Comparison of ENCODE assay signal across 15 cellular contexts in genomic region chr16:89097528-89097846, GRCh38. TPM values are rescaled to one million over a fixed set of nuclear protein-coding genes. Genes with fewer than 3 reads are reported as not detected.
DNase-seq lines count a peak whose midpoint lies in the region; ATAC-seq and TF ChIP-seq lines count a peak whose summit lies in the region.
"Had no signal": no experiment of that assay in that cellular context is flagged by ENCODE, and none has a peak within 500 bp of the region (broad histone marks: within the 10 kb centered on the region; RNA-seq: fewer than 3 reads in every experiment).

No MANE protein-coding gene starts in this region.

- H3K36me3 Mint-ChIP-seq in activated naive CD4-positive, alpha-beta T cell treated with anti-CD3 and anti-CD28 coated beads for 36 hours (ENCODE audit: low read depth) = peaks cover 17% of the 10 kb centered on the region
- H3K36me3 Mint-ChIP-seq in stimulated activated memory B cell treated with anti-CD40 and anti-IgM and Interleukin-4, amounts not matched to agents 10 μg/mL and 1 μg/mL and 100 μg/mL, for 72 hours = peaks cover 35% of the 10 kb centered on the region

- ATAC-seq in stimulated activated memory B cell treated with anti-CD40 and anti-IgM and Interleukin-4, amounts not matched to agents 10 μg/mL and 1 μg/mL and 100 μg/mL, for 72 hours = no peak
- no peak for ATAC-seq in HG03342 (IDR thresholded peaks at IDR 0.05; ENCODE audit: unreplicated experiment)
- ATAC-seq: upper lobe of right lung had no signal

- H3K4me3 ChIP-seq in OCI-LY3 (ENCODE audit: low read length) = no peak overlapping the region
- H3K4me3 ChIP-seq in colonic mucosa = no peak overlapping the region
- H3K4me3 ChIP-seq: GM23248, pancreas, upper lobe of right lung had no signal

- no peak for DNase-seq in activated naive CD4-positive, alpha-beta T cell treated with anti-CD3 and anti-CD28 coated beads for 36 hours
- no peak for DNase-seq in activated naive CD4-positive, alpha-beta T cell treated with anti-CD3 and anti-CD28 coated beads, Interleukin-2, amount 50 U/mL, for 16 hours
- DNase-seq in colonic mucosa = no peak
- no peak for DNase-seq in medulla oblongata (ENCODE audit: extremely low spot score)
- DNase-seq in putamen (ENCODE audit: low spot score) = no peak
- DNase-seq: GM23248, mammary epithelial cell, NCI-H1694, T1000, upper lobe of right lung had no signal

- TF ChIP-seq CTCF in OCI-LY3 (IDR thresholded peaks at IDR 0.05; ENCODE audit: low read depth, low read length) = no peak
- TF ChIP-seq CTCF in colonic mucosa (IDR thresholded peaks at IDR 0.05) = no peak

- H3K27me3 ChIP-seq in OCI-LY3 (ENCODE audit: low read depth, low read length) = no peaks in the 10 kb centered on the region
- no peaks in the 10 kb centered on the region for H3K27me3 ChIP-seq in colonic mucosa
- H3K27me3 ChIP-seq: pancreas, upper lobe of right lung had no signal

- intact Hi-C loops in activated naive CD4-positive, alpha-beta T cell treated with anti-CD3 and anti-CD28 coated beads for 36 hours (cut with micrococcal nuclease) = loop anchor here (1.0 to 10.0 kb wide), 9 partner anchors 18 to 407 kb away; partner anchors contain the start of genes APRT, CTU2, PIEZO1 and RNF166
- intact Hi-C loops in colonic mucosa (cut with DNase I) = no loop called here

- no peak overlapping the region; the same call in 1 of the 2 replicates for H3K27ac ChIP-seq in OCI-LY3 (ENCODE audit: low read length)
- H3K27ac ChIP-seq in colonic mucosa = peak overlapping the region; percentile 60
- H3K27ac ChIP-seq: GM23248, KMS-11, pancreas, upper lobe of right lung had no signal

- peaks cover 48% of the 10 kb centered on the region for H3K4me1 ChIP-seq in OCI-LY3 (ENCODE audit: low read length)
- peaks cover 46% of the 10 kb centered on the region for H3K4me1 ChIP-seq in colonic mucosa

- peaks cover 48% of the 10 kb centered on the region for H3K36me3 ChIP-seq in OCI-LY3 (replicated peaks; ENCODE audit: low read depth, low read length)
- H3K36me3 ChIP-seq in colonic mucosa = no peaks in the 10 kb centered on the region

- H2AFZ ChIP-seq in OCI-LY3 (ENCODE audit: low read depth, low read length) = no peak overlapping the region
- H2AFZ ChIP-seq: GM23248 had no signal

- H3K4me1 Mint-ChIP-seq in activated naive CD4-positive, alpha-beta T cell treated with anti-CD3 and anti-CD28 coated beads for 36 hours (ENCODE audit: low read depth) = peaks cover 74% of the 10 kb centered on the region
- peaks cover 66% of the 10 kb centered on the region for H3K4me1 Mint-ChIP-seq in stimulated activated memory B cell treated with anti-CD40 and anti-IgM and Interleukin-4, amounts not matched to agents 10 μg/mL and 1 μg/mL and 100 μg/mL, for 72 hours

- peak overlapping the region; percentile 99 for H3K27ac Mint-ChIP-seq in activated naive CD4-positive, alpha-beta T cell treated with anti-CD3 and anti-CD28 coated beads for 36 hours
- peak overlapping the region; percentile 83 for H3K27ac Mint-ChIP-seq in stimulated activated memory B cell treated with anti-CD40 and anti-IgM and Interleukin-4, amounts not matched to agents 10 μg/mL and 1 μg/mL and 100 μg/mL, for 72 hours

- H3K9me3 Mint-ChIP-seq in activated naive CD4-positive, alpha-beta T cell treated with anti-CD3 and anti-CD28 coated beads for 36 hours = no peaks in the 10 kb centered on the region
- no peaks in the 10 kb centered on the region for H3K9me3 Mint-ChIP-seq in stimulated activated memory B cell treated with anti-CD40 and anti-IgM and Interleukin-4, amounts not matched to agents 10 μg/mL and 1 μg/mL and 100 μg/mL, for 72 hours

- H3K4me2 ChIP-seq in OCI-LY3 (ENCODE audit: low read length) = peak overlapping the region; percentile 34
- H3K4me2 ChIP-seq: KMS-11 had no signal

- H3K9me3 ChIP-seq in OCI-LY3 (ENCODE audit: insufficient read depth, low read length) (no peaks in the 10 kb centered on the region; the same call in 1 of the 2 replicates), colonic mucosa (no peaks in the 10 kb centered on the region)
- H3K9me3 ChIP-seq: pancreas, upper lobe of right lung had no signal

- no peaks in the 10 kb centered on the region for H3K27me3 Mint-ChIP-seq in activated naive CD4-positive, alpha-beta T cell treated with anti-CD3 and anti-CD28 coated beads for 36 hours (ENCODE audit: low read depth)
- H3K27me3 Mint-ChIP-seq in stimulated activated memory B cell treated with anti-CD40 and anti-IgM and Interleukin-4, amounts not matched to agents 10 μg/mL and 1 μg/mL and 100 μg/mL, for 72 hours = no peaks in the 10 kb centered on the region

- H3K9ac ChIP-seq in OCI-LY3 (ENCODE audit: low read length) (no peak overlapping the region), colonic mucosa (ENCODE audit: low read depth in 2 of 2, low read length in 2 of 2) (peak overlapping the region in 1 of 2 donors; percentile 46)
- H3K9ac ChIP-seq: GM23248, KMS-11 had no signal

- CTCF ChIA-PET in activated naive CD4-positive, alpha-beta T cell treated with anti-CD3 and anti-CD28 coated beads for 36 hours (lab: Charles Lee) = interaction anchor here (0.6 kb wide), 1 partner anchor 218 kb away, joined by 3 read pairs; no protein-coding TSS in a partner anchor

- H3K79me2 ChIP-seq in OCI-LY3 (ENCODE audit: low read length) = peaks cover 77% of the 10 kb centered on the region

- peaks cover 50% of the 10 kb centered on the region for H4K20me1 ChIP-seq in OCI-LY3 (ENCODE audit: insufficient read depth, low read length)

- peak overlapping the region; percentile 76 for H3K4me3 Mint-ChIP-seq in activated naive CD4-positive, alpha-beta T cell treated with anti-CD3 and anti-CD28 coated beads for 36 hours
- peak overlapping the region; percentile 54 for H3K4me3 Mint-ChIP-seq in stimulated activated memory B cell treated with anti-CD40 and anti-IgM and Interleukin-4, amounts not matched to agents 10 μg/mL and 1 μg/mL and 100 μg/mL, for 72 hours

RNA-seq across cellular contexts. Expression of gene ACSF3, which starts 3.8 kb away (rescaled TPM):
- 10 to 100 TPM; 26.1 to 26.7 TPM for total RNA-seq in activated naive CD4-positive, alpha-beta T cell treated with anti-CD3 and anti-CD28 coated beads for 36 hours
- total RNA-seq in colonic mucosa = 10 to 100 TPM; 60.2 TPM
